In genomic region chr16:28208131-28208530, GRCh38 we compare ENCODE assay signal across 16 cellular contexts. TPM values are rescaled to one million over a fixed set of nuclear protein-coding genes. Genes with fewer than 3 reads are reported as not detected.
DNase-seq lines count a peak whose midpoint lies in the region; ATAC-seq and TF ChIP-seq lines count a peak whose summit lies in the region.
"Had no signal": no experiment of that assay in that cellular context is flagged by ENCODE, and none has a peak within 500 bp of the region (broad histone marks: within the 10 kb centered on the region; RNA-seq: fewer than 3 reads in every experiment).

No MANE protein-coding gene starts in this region.

- H3K4me2 ChIP-seq in neural cell (ENCODE audit: low read length) (no peak overlapping the region), Karpas-422 (ENCODE audit: low read depth, low read length, poor library complexity, severe bottlenecking) (no peak overlapping the region)

- H3F3A ChIP-seq in neural cell (ENCODE audit: insufficient read depth, low read length, poor library complexity, severe bottlenecking): no peaks in the 10 kb centered on the region

- no peaks in the 10 kb centered on the region for H3K9me2 ChIP-seq in neural cell (ENCODE audit: insufficient read depth, low read length)
- H3K9me2 ChIP-seq in Karpas-422 (replicated peaks; ENCODE audit: insufficient read depth, low read length): no peaks in the 10 kb centered on the region

- H3K36me3 ChIP-seq in neural cell (ENCODE audit: insufficient read depth, low read length) (no peaks in the 10 kb centered on the region), ascending aorta (peaks cover 1 to 26% of the 10 kb centered on the region in 2 donors), Karpas-422 (ENCODE audit: insufficient read depth, low read length) (peaks cover 49% of the 10 kb centered on the region)

- H3K27ac Mint-ChIP-seq in activated CD4-positive, alpha-beta T cell treated with anti-CD3 and anti-CD28 coated beads, Interleukin-2, amount 10 ng/mL, durations not matched to agents 7 days and 5 days: peak overlapping the region; percentile 41
- peak overlapping the region; percentile 48 to 93 for H3K27ac Mint-ChIP-seq in activated naive CD4-positive, alpha-beta T cell treated with anti-CD3 and anti-CD28 coated beads, Interleukin-2, amount 50 U/mL, for 72 hours

- peak overlapping the region; percentile 5 for H3K4me3 Mint-ChIP-seq in activated CD4-positive, alpha-beta T cell treated with anti-CD3 and anti-CD28 coated beads, Interleukin-2, amount 10 ng/mL, durations not matched to agents 7 days and 5 days

- H3K27me3 ChIP-seq in neural cell (ENCODE audit: insufficient read depth, low read depth, low read length) (no peaks in the 10 kb centered on the region), ascending aorta (no peaks in the 10 kb centered on the region), Karpas-422 (ENCODE audit: low read length) (no peaks in the 10 kb centered on the region)
- H3K27me3 ChIP-seq: foreskin keratinocyte had no signal

- no peak for ATAC-seq in activated naive CD4-positive, alpha-beta T cell treated with anti-CD3 and anti-CD28 coated beads, Interleukin-2, amount 50 U/mL, for 72 hours
- ATAC-seq: foreskin keratinocyte, psoas muscle had no signal

- H3K27ac ChIP-seq in neural cell (ENCODE audit: low read length) (no peak overlapping the region), ascending aorta (no peak overlapping the region), Karpas-422 (ENCODE audit: low read length) (no peak overlapping the region)
- H3K27ac ChIP-seq: foreskin keratinocyte, GM23248, left ventricle myocardium inferior, psoas muscle, WERI-Rb-1 had no signal

- peaks cover 0 to 11% of the 10 kb centered on the region in 2 donors for H3K4me1 ChIP-seq in ascending aorta
- peaks cover 34% of the 10 kb centered on the region for H3K4me1 ChIP-seq in Karpas-422 (ENCODE audit: low read length)

- TF ChIP-seq EP300 in neural cell (conservative IDR thresholded peaks at IDR 0.05; ENCODE audit: poor library complexity, severe bottlenecking): no peak

- H3K27me3 Mint-ChIP-seq in activated CD4-positive, alpha-beta T cell treated with anti-CD3 and anti-CD28 coated beads, Interleukin-2, amount 10 ng/mL, durations not matched to agents 7 days and 5 days: no peaks in the 10 kb centered on the region

- no peak overlapping the region for H2AFZ ChIP-seq in neural cell (ENCODE audit: low read depth, low read length)
- no peak overlapping the region for H2AFZ ChIP-seq in Karpas-422 (ENCODE audit: low read length)
- H2AFZ ChIP-seq: GM23248 had no signal

- intact Hi-C loops in ascending aorta (cut with DNase I): no loop called here

- no peak overlapping the region for H3K9ac ChIP-seq in neural cell (ENCODE audit: low read length)
- H3K9ac ChIP-seq in Karpas-422 (ENCODE audit: low read length): no peak overlapping the region
- H3K9ac ChIP-seq: GM23248 had no signal

- no peaks in the 10 kb centered on the region for H3K9me3 ChIP-seq in neural cell (ENCODE audit: low read length)
- H3K9me3 ChIP-seq in ascending aorta: no peaks in the 10 kb centered on the region
- H3K9me3 ChIP-seq in Karpas-422 (ENCODE audit: low read length): no peaks in the 10 kb centered on the region
- H3K9me3 ChIP-seq: left ventricle myocardium inferior, psoas muscle had no signal

- no peak for TF ChIP-seq CTCF in HFF-Myc (IDR thresholded peaks at IDR 0.05; ENCODE audit: low read depth, low read length, missing control alignments)
- no peak for TF ChIP-seq CTCF in neural cell (IDR thresholded peaks at IDR 0.05; ENCODE audit: poor library complexity, severe bottlenecking)
- no peak for TF ChIP-seq CTCF in ascending aorta (IDR thresholded peaks at IDR 0.05)

- peaks cover 2% of the 10 kb centered on the region for H3K9me3 Mint-ChIP-seq in activated CD4-positive, alpha-beta T cell treated with anti-CD3 and anti-CD28 coated beads, Interleukin-2, amount 10 ng/mL, durations not matched to agents 7 days and 5 days
- H3K9me3 Mint-ChIP-seq in activated naive CD4-positive, alpha-beta T cell treated with anti-CD3 and anti-CD28 coated beads, Interleukin-2, amount 50 U/mL, for 72 hours: peaks cover 3 to 5% of the 10 kb centered on the region in 2 donors

- H3K36me3 Mint-ChIP-seq in activated CD4-positive, alpha-beta T cell treated with anti-CD3 and anti-CD28 coated beads, Interleukin-2, amount 10 ng/mL, durations not matched to agents 7 days and 5 days (ENCODE audit: low read depth): peaks cover 38% of the 10 kb centered on the region
- peaks cover 30 to 49% of the 10 kb centered on the region in 2 donors for H3K36me3 Mint-ChIP-seq in activated naive CD4-positive, alpha-beta T cell treated with anti-CD3 and anti-CD28 coated beads, Interleukin-2, amount 50 U/mL, for 72 hours

- H3K4me3 ChIP-seq in HFF-Myc (replicated peaks; ENCODE audit: low read depth, low read length) (peak overlapping the region; percentile 90), neural cell (ENCODE audit: low read length) (peak overlapping the region; percentile 98), ascending aorta (no peak overlapping the region), Karpas-422 (ENCODE audit: low read length) (no peak overlapping the region)
- H3K4me3 ChIP-seq: GM23248, left ventricle myocardium inferior, psoas muscle had no signal

- H3K79me2 ChIP-seq in neural cell (replicated peaks; ENCODE audit: insufficient read depth, low read length) (peaks cover 67% of the 10 kb centered on the region), Karpas-422 (ENCODE audit: low read length) (peaks cover 84% of the 10 kb centered on the region)

- POLR2A ChIA-PET in activated CD4-positive, alpha-beta T cell treated with anti-CD3 and anti-CD28 coated beads, Interleukin-2, amount 10 ng/mL, durations not matched to agents 7 days and 5 days (lab: Charles Lee): no interaction called here

- H3K4me1 Mint-ChIP-seq in activated CD4-positive, alpha-beta T cell treated with anti-CD3 and anti-CD28 coated beads, Interleukin-2, amount 10 ng/mL, durations not matched to agents 7 days and 5 days: peaks cover 39% of the 10 kb centered on the region

- no peak for DNase-seq in activated CD4-positive, alpha-beta T cell treated with anti-CD3 and anti-CD28 coated beads, Interleukin-2, amount 10 ng/mL, durations not matched to agents 7 days and 5 days
- DNase-seq in activated CD4-positive, alpha-beta T cell treated with anti-CD3 and anti-CD28 coated beads, Interleukin-2, amount 50 U/mL, for 48 hours: no peak
- DNase-seq in HFF-Myc (ENCODE audit: extremely low read depth, low read depth) (no peak), ascending aorta (ENCODE audit: low spot score in 2 of 2) (no peak), DMS 273 treated with DMSO at 0.1 percent for 48 hours (lab: John Stamatoyannopoulos, UW) (no peak), Karpas-422 (no peak)
- no peak for DNase-seq in activated naive CD4-positive, alpha-beta T cell treated with anti-CD3 and anti-CD28 coated beads, Interleukin-2, amount 50 U/mL, for 72 hours (ENCODE audit: low spot score in 2 of 2)
- DNase-seq: activated CD8-positive, alpha-beta memory T cell treated with anti-CD3 and anti-CD28 coated beads, Interleukin-2, amount 50 U/mL, for 48 hours; foreskin keratinocyte; GM23248; KBM-7; left ventricle myocardium inferior; NCI-H1092 treated with DMSO at 0.1 percent for 48 hours; psoas muscle; WERI-Rb-1 had no signal

- no peak for TF ChIP-seq RAD21 in neural cell (conservative IDR thresholded peaks at IDR 0.05)

- H4K20me1 ChIP-seq in neural cell (ENCODE audit: insufficient read depth) (peaks cover 27% of the 10 kb centered on the region), Karpas-422 (ENCODE audit: insufficient read depth, low read depth, low read length) (peaks cover 46% of the 10 kb centered on the region; the same call in 1 of the 2 replicates)

- CTCF ChIA-PET in activated CD4-positive, alpha-beta T cell treated with anti-CD3 and anti-CD28 coated beads, Interleukin-2, amount 10 ng/mL, durations not matched to agents 7 days and 5 days (lab: Charles Lee): no interaction called here

TF ChIP-seq in neural cell, 6 proteins besides CTCF, POLR2A, EP300 and RAD21:
- TF ChIP-seq MXI1 (conservative IDR thresholded peaks at IDR 0.05; ENCODE audit: poor library complexity, severe bottlenecking): no peak
- no peak for TF ChIP-seq POLR2AphosphoS5 (IDR thresholded peaks at IDR 0.05)
- no peak for TF ChIP-seq EZH2 (IDR thresholded peaks at IDR 0.05; ENCODE audit: borderline replicate concordance, insufficient read depth, low read length, poor library complexity, severe bottlenecking)
- TF ChIP-seq TAF1 (IDR thresholded peaks at IDR 0.05; ENCODE audit: low read depth): no peak
- TF ChIP-seq REST (IDR thresholded peaks at IDR 0.05; ENCODE audit: borderline replicate concordance): no peak

RNA-seq across cellular contexts. Expression of gene XPO6, which starts 3.6 kb away (rescaled TPM):
- 100 to 1,000 TPM; 237 to 304 TPM for total RNA-seq in activated CD4-positive, alpha-beta T cell treated with anti-CD3 and anti-CD28 coated beads, Interleukin-2, amount 10 ng/mL, durations not matched to agents 7 days and 5 days
- 100 to 1,000 TPM; 204 to 278 TPM for total RNA-seq in activated naive CD4-positive, alpha-beta T cell treated with anti-CD3 and anti-CD28 coated beads, Interleukin-2, amount 50 U/mL, for 72 hours
- polyA plus RNA-seq in neural cell: 104 and 127 TPM in 2 replicates
- polyA minus RNA-seq in neural cell: 186 and 196 TPM in 2 replicates
- total RNA-seq in ascending aorta: 180 TPM
- total RNA-seq in Karpas-422 (2014; rRNA removed; shearing (Covaris generic); ENCODE audit: low replicate concordance): 136 and 158 TPM in 2 replicates

Comparison
In these comparisons a context has a peak if more than half of its experiments do, and no peak if none do; other contexts are left out.
1. H3K4me3 ChIP-seq: peak in HFF-Myc (single experiment) and neural cell (single experiment); none in ascending aorta (0 of 2) and Karpas-422 (single experiment).